Comparison of ENCODE assay signal across 12 cellular contexts in genomic region chr5:158943057-158943456, GRCh38.
DNase-seq lines count a peak whose midpoint lies in the region; ATAC-seq and TF ChIP-seq lines count a peak whose summit lies in the region.
"Had no signal": no experiment of that assay in that cellular context is flagged by ENCODE, and none has a peak within 500 bp of the region (broad histone marks: within the 10 kb centered on the region; RNA-seq: fewer than 3 reads in every experiment).

No MANE protein-coding gene starts in this region.

- intact Hi-C loops in left cardiac atrium (cut with DNase I) (no loop called here), ascending aorta (cut with DNase I) (no loop called here)

- CTCF ChIA-PET in AG04450 (lab: Charles Lee): no interaction called here

- DNase-seq in AG04450 (ENCODE audit: low read depth, low spot score) (peak; percentile 36), GOT3 (lab: John Stamatoyannopoulos, UW) (peak; percentile 12), T1000 (lab: John Stamatoyannopoulos, UW) (peak; percentile 33), left cardiac atrium (peak; percentile 53), OCI-M1 (lab: John Stamatoyannopoulos, UW) (no peak), ascending aorta (ENCODE audit: low spot score in 2 of 2) (no peak), SK-N-DZ (ENCODE audit: low spot score) (no peak)
- DNase-seq: activated CD8-positive, alpha-beta memory T cell treated with anti-CD3 and anti-CD28 coated beads for 24 hours; DMS79; pancreas had no signal

- POLR2A ChIA-PET in AG04450 (lab: Yijun Ruan, JAX): no interaction called here

- H3K27ac ChIP-seq in AG04450 (ENCODE audit: low read depth, low read length) (no peak overlapping the region), ascending aorta (no peak overlapping the region)
- H3K27ac ChIP-seq: pancreas had no signal

- TF ChIP-seq CTCF in AG04450 (IDR thresholded peaks at IDR 0.05; ENCODE audit: low read depth, low read length) (no peak), ascending aorta (IDR thresholded peaks at IDR 0.05) (no peak)

- H3K36me3 ChIP-seq in ascending aorta: no peaks in the 10 kb centered on the region
- H3K36me3 ChIP-seq: pancreas had no signal

- H3K4me1 ChIP-seq in ascending aorta: peaks cover 2 to 15% of the 10 kb centered on the region in 2 donors
- H3K4me1 ChIP-seq: pancreas had no signal

- H3K4me3 ChIP-seq in AG04450 (ENCODE audit: low read depth, low read length) (no peak overlapping the region), ascending aorta (no peak overlapping the region)
- H3K4me3 ChIP-seq: GM23338, pancreas had no signal

- ATAC-seq in left cardiac atrium: peak; percentile 41 to 93
- ATAC-seq in HG02884 (IDR thresholded peaks at IDR 0.05; ENCODE audit: unreplicated experiment): no peak
- ATAC-seq: GM23338 had no signal

- no peaks in the 10 kb centered on the region for H3K27me3 ChIP-seq in AG04450 (ENCODE audit: control insufficient read depth, insufficient read depth, low read length)
- H3K27me3 ChIP-seq in ascending aorta: no peaks in the 10 kb centered on the region
- H3K27me3 ChIP-seq: pancreas had no signal

- no peaks in the 10 kb centered on the region for H3K9me3 ChIP-seq in AG04450 (ENCODE audit: control insufficient read depth, insufficient read depth, low read length)
- H3K9me3 ChIP-seq in ascending aorta: no peaks in the 10 kb centered on the region
- H3K9me3 ChIP-seq: pancreas had no signal

Comparison
In these comparisons a context has a peak if more than half of its experiments do, and no peak if none do; other contexts are left out.
1. DNase-seq: peak in AG04450 (single experiment), GOT3 (single experiment), T1000 (single experiment) and left cardiac atrium (single experiment); none in OCI-M1 (single experiment), ascending aorta (0 of 2) and SK-N-DZ (single experiment).